9 cellular contexts compared by ENCODE assay signal in genomic region chr12:77617818-77618217, GRCh38.
"Had no signal": no experiment of that assay in that cellular context is flagged by ENCODE, and none has a peak within 500 bp of the region (broad histone marks: within the 10 kb centered on the region; RNA-seq: fewer than 3 reads in every experiment).

No MANE protein-coding gene starts in this region.

- H3K4me2 ChIP-seq: GM23338, KMS-11 had no signal

- ATAC-seq: GM23338 had no signal

- H3K9ac ChIP-seq: KMS-11 had no signal

- H2AFZ ChIP-seq: GM23338 had no signal

- H3K4me3 ChIP-seq: GM23338 had no signal

- H3K27ac ChIP-seq: KMS-11 had no signal

- DNase-seq: H9, HCEC 1CT, Karpas-422, KBM-7 had no signal

- FAIRE-seq: H1, H54, HTR-8/SVneo had no signal
